Comparison of ENCODE assay signal across 23 cellular contexts in the genomic region with DNA sequence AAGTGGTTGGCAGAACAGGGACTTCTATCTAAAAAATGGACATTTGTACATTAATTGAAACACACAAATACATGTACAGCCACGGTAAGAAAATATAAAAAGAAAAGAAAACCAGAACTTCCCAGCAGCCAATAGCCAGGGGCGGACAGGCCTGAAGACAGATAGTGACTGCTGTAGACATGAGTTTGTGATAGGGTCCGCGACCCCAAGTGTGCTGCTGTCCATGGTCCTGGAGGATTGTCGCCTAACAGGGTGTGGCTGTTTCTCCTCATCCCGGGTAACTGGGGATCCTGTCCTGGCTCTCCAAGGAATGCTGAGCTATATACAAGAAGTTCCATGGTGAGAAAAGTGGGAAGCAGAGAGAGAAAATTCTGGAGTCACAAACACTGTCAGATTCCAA.
DNase-seq lines count a peak whose midpoint lies in the region; FAIRE-seq and TF ChIP-seq lines count a peak whose summit lies in the region.
"Had no signal": no experiment of that assay in that cellular context is flagged by ENCODE, and none has a peak within 500 bp of the region (broad histone marks: within the 10 kb centered on the region; RNA-seq: fewer than 3 reads in every experiment).

No MANE protein-coding gene starts in this region.

- FAIRE-seq in frontal cortex (lab: Jason Lieb, UNC): no peak
- FAIRE-seq: A204.1 had no signal

- peak; percentile 16 for DNase-seq in activated effector memory CD4-positive, alpha-beta T cell treated with anti-CD3 and anti-CD28 coated beads, Interleukin-2, amount 50 U/mL, for 16 hours
- DNase-seq in activated effector memory CD4-positive, alpha-beta T cell treated with Interleukin-2 at 50 U/mL for 16 hours: no peak
- DNase-seq in RPMI8226: peak; percentile 33
- DNase-seq in islet precursor cell: peak; percentile 64
- DNase-seq in testis: peak; percentile 31
- DNase-seq in frontal cortex (ENCODE audit: low spot score in 2 of 2): no peak
- no peak for DNase-seq in HK-2 (ENCODE audit: unreplicated experiment)
- no peak for DNase-seq in Kasumi-1 (lab: John Stamatoyannopoulos, UW)
- DNase-seq: activated CD8-positive, alpha-beta memory T cell treated with anti-CD3 and anti-CD28 coated beads, Interleukin-2, amount 50 U/mL, for 48 hours; adrenal gland; effector memory CD4-positive, alpha-beta T cell; gastrocnemius medialis; mammary epithelial cell; MV-4-11; NCI-H187; SHP77; upper lobe of right lung; WERI-Rb-1 had no signal

- no peaks in the 10 kb centered on the region for H3K4me1 ChIP-seq in testis
- H3K4me1 ChIP-seq: adrenal gland, BLaER1, esophagus muscularis mucosa, gastrocnemius medialis, right atrium auricular region, upper lobe of right lung had no signal

- no peak for TF ChIP-seq POLR2A in testis (IDR thresholded peaks at IDR 0.05)

- no peak overlapping the region for H3K4me3 ChIP-seq in testis
- H3K4me3 ChIP-seq: adrenal gland, BLaER1, esophagus muscularis mucosa, gastrocnemius medialis, right atrium auricular region, upper lobe of right lung had no signal

- no peaks in the 10 kb centered on the region for H3K36me3 ChIP-seq in testis (ENCODE audit: low read depth, missing control alignments)
- H3K36me3 ChIP-seq: adrenal gland, BLaER1, esophagus muscularis mucosa, gastrocnemius medialis, right atrium auricular region, upper lobe of right lung, WERI-Rb-1 had no signal

- no peak for TF ChIP-seq CTCF in testis (IDR thresholded peaks at IDR 0.05)

- 17 to 30% methylated on average over 6 of the region's 6 CpGs for WGBS in testis, 2 donors

- H3K9me3 ChIP-seq in testis: no peaks in the 10 kb centered on the region
- H3K9me3 ChIP-seq: adrenal gland, gastrocnemius medialis had no signal

- no peaks in the 10 kb centered on the region for H3K27me3 ChIP-seq in testis
- H3K27me3 ChIP-seq: adrenal gland, BLaER1, gastrocnemius medialis, right atrium auricular region had no signal

- H3K27ac ChIP-seq in testis: no peak overlapping the region
- H3K27ac ChIP-seq: adrenal gland, BLaER1, esophagus muscularis mucosa, gastrocnemius medialis, KMS-11, right atrium auricular region, upper lobe of right lung, WERI-Rb-1 had no signal

- intact Hi-C loops in testis (cut with DNase I; ENCODE audit: low total_unique reads): no loop called here

Comparison
In these comparisons a context has a peak if more than half of its experiments do, and no peak if none do; other contexts are left out.
1. DNase-seq: peak in activated effector memory CD4-positive, alpha-beta T cell treated with anti-CD3 and anti-CD28 coated beads, Interleukin-2, amount 50 U/mL, for 16 hours (single experiment), RPMI8226 (single experiment), islet precursor cell (single experiment) and testis (single experiment); none in activated effector memory CD4-positive, alpha-beta T cell treated with Interleukin-2 at 50 U/mL for 16 hours (single experiment), frontal cortex (0 of 2), HK-2 (single experiment) and Kasumi-1 (0 of 2).